In genomic region chr5:179295778-179296149, GRCh38 we compare ENCODE assay signal across 22 cellular contexts. TPM values are rescaled to one million over a fixed set of nuclear protein-coding genes. Genes with fewer than 3 reads are reported as not detected.
"Had no signal": no experiment of that assay in that cellular context is flagged by ENCODE, and none has a peak within 500 bp of the region (broad histone marks: within the 10 kb centered on the region; RNA-seq: fewer than 3 reads in every experiment).

No MANE protein-coding gene starts in this region.

- FAIRE-seq: endometrium had no signal

- H3K27ac Mint-ChIP-seq: activated B cell treated with CpG ODN at 0.5 μM for 24 hours; activated naive CD4-positive, alpha-beta T cell treated with anti-CD3 and anti-CD28 coated beads for 36 hours; activated naive CD8-positive, alpha-beta T cell treated with anti-CD3 and anti-CD28 coated beads, Interleukin-2, amount 10 ng/mL, durations not matched to agents 7 days and 5 days; dendritic cell treated with granulocyte-macrophage colony-stimulating factor and Interleukin-4, amounts not matched to agents 40 ng/mL and 50 ng/mL, for 4 days; T-helper 1 cell treated with Interleukin-12 subunit alpha and Interleukin-12 subunit beta and Interleukin-4 antibody, amounts not matched to agents 30 μg/mL and 1 μg/mL, for 36 hours had no signal

- H3K4me3 ChIP-seq: breast epithelium, mucosa of descending colon, thyroid gland had no signal

- H3K36me3 Mint-ChIP-seq: activated naive CD8-positive, alpha-beta T cell treated with anti-CD3 and anti-CD28 coated beads, Interleukin-2, amount 10 ng/mL, durations not matched to agents 7 days and 5 days had no signal

- H3K4me1 ChIP-seq: breast epithelium, foreskin keratinocyte had no signal

- H3K27me3 ChIP-seq: breast epithelium, foreskin keratinocyte, thyroid gland had no signal

- H3K27me3 Mint-ChIP-seq: activated naive CD8-positive, alpha-beta T cell treated with anti-CD3 and anti-CD28 coated beads, Interleukin-2, amount 10 ng/mL, durations not matched to agents 7 days and 5 days; dendritic cell treated with granulocyte-macrophage colony-stimulating factor and Interleukin-4, amounts not matched to agents 40 ng/mL and 50 ng/mL, for 4 days had no signal

- DNase-seq: activated B cell treated with CpG ODN at 0.5 μM for 24 hours; activated CD4-positive, alpha-beta T cell treated with anti-CD3 and anti-CD28 coated beads for 4 hours; activated CD4-positive, alpha-beta T cell treated with anti-CD3 and anti-CD28 coated beads, Interleukin-2, amount 50 U/mL, for 48 hours; activated effector memory CD4-positive, alpha-beta T cell treated with Interleukin-2 at 50 U/mL for 16 hours; activated naive CD4-positive, alpha-beta T cell treated with anti-CD3 and anti-CD28 coated beads for 36 hours; activated naive CD8-positive, alpha-beta T cell treated with anti-CD3 and anti-CD28 coated beads, Interleukin-2, amount 10 ng/mL, durations not matched to agents 7 days and 5 days; activated T-cell treated with anti-CD3 and anti-CD28 coated beads, Interleukin-2, amount 50 U/mL, for 48 hours; amniotic stem cell; effector CD4-positive, alpha-beta T cell; foreskin keratinocyte; hippocampal formation; mesendoderm; occipital lobe; stimulated activated CD4-positive, alpha-beta T cell treated with anti-CD3 and anti-CD28 coated beads, Interleukin-4, amount 100 ng/mL, for 24 hours; stimulated activated naive CD4-positive, alpha-beta T cell treated with Interleukin-2 at 50 U/mL for 16 hours; T1000; thyroid gland had no signal

- H3K27ac ChIP-seq: foreskin keratinocyte, thyroid gland had no signal

- H3K9me3 ChIP-seq: mucosa of descending colon, thyroid gland had no signal

- H3K36me3 ChIP-seq: breast epithelium, thyroid gland had no signal

- H3K9me3 Mint-ChIP-seq: dendritic cell treated with granulocyte-macrophage colony-stimulating factor and Interleukin-4, amounts not matched to agents 40 ng/mL and 50 ng/mL, for 4 days; T-helper 1 cell treated with Interleukin-12 subunit alpha and Interleukin-12 subunit beta and Interleukin-4 antibody, amounts not matched to agents 30 μg/mL and 1 μg/mL, for 36 hours had no signal

- H3K4me3 Mint-ChIP-seq: activated B cell treated with CpG ODN at 0.5 μM for 24 hours; activated naive CD4-positive, alpha-beta T cell treated with anti-CD3 and anti-CD28 coated beads for 36 hours; activated naive CD8-positive, alpha-beta T cell treated with anti-CD3 and anti-CD28 coated beads, Interleukin-2, amount 10 ng/mL, durations not matched to agents 7 days and 5 days; dendritic cell treated with granulocyte-macrophage colony-stimulating factor and Interleukin-4, amounts not matched to agents 40 ng/mL and 50 ng/mL, for 4 days; T-helper 1 cell treated with Interleukin-12 subunit alpha and Interleukin-12 subunit beta and Interleukin-4 antibody, amounts not matched to agents 30 μg/mL and 1 μg/mL, for 36 hours had no signal

- H3K4me1 Mint-ChIP-seq: activated B cell treated with CpG ODN at 0.5 μM for 24 hours; activated naive CD8-positive, alpha-beta T cell treated with anti-CD3 and anti-CD28 coated beads, Interleukin-2, amount 10 ng/mL, durations not matched to agents 7 days and 5 days had no signal

RNA-seq across cellular contexts. Expression of gene ADAMTS2, which starts 49.5 kb away (rescaled TPM):
- total RNA-seq: activated B cell treated with CpG ODN at 0.5 μM for 24 hours; activated naive CD4-positive, alpha-beta T cell treated with anti-CD3 and anti-CD28 coated beads for 36 hours; activated naive CD8-positive, alpha-beta T cell treated with anti-CD3 and anti-CD28 coated beads, Interleukin-2, amount 10 ng/mL, durations not matched to agents 7 days and 5 days; foreskin keratinocyte had no signal
- polyA plus RNA-seq: foreskin keratinocyte had no signal
